ENCODE assay signal across 25 cellular contexts in the genomic region with DNA sequence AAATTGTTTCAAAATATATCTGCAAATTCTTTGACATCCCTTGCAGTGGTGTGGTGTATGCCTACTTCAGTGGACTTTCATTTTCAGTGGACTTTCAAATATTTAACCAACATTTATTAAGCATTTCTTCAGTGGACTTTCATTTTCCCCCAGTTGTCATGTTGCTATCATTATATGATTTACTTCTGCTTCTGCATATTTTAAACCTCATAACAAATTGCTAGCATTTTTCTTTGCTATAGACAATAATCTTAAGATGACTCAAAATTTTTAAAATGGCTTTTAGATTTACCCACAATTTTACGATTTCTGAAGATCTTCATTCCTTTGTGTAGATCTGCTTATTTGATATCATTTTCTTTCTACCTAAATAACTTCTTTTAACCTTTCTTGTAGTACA.
"Had no signal": no experiment of that assay in that cellular context is flagged by ENCODE, and none has a peak within 500 bp of the region (broad histone marks: within the 10 kb centered on the region; RNA-seq: fewer than 3 reads in every experiment).

No MANE protein-coding gene starts in this region.

- H3K36me3 ChIP-seq: esophagus muscularis mucosa, gastroesophageal sphincter, heart left ventricle, left lung, lower lobe of right lung had no signal

- H3K4me1 ChIP-seq: esophagus muscularis mucosa, foreskin keratinocyte, gastroesophageal sphincter, heart left ventricle, left lung, lower lobe of right lung had no signal

- H3K4me2 ChIP-seq: hepatocyte had no signal

- H3K27ac ChIP-seq: coronary artery, dorsolateral prefrontal cortex, esophagus muscularis mucosa, foreskin keratinocyte, gastroesophageal sphincter, heart left ventricle, hepatocyte, left lung, lower lobe of right lung had no signal

- H2AFZ ChIP-seq: hepatocyte had no signal

- H3K4me3 ChIP-seq: coronary artery, dorsolateral prefrontal cortex, esophagus muscularis mucosa, gastroesophageal sphincter, heart left ventricle, hepatocyte, left lung, lower lobe of right lung, mucosa of descending colon had no signal

- FAIRE-seq: colon, endothelial cell of umbilical vein, frontal cortex, kidney had no signal

- DNase-seq: dermis blood vessel endothelial cell; dorsolateral prefrontal cortex; effector CD4-positive, alpha-beta T cell; effector memory CD4-positive, alpha-beta T cell; foreskin keratinocyte; heart left ventricle; hypothalamus; immature natural killer cell; islet precursor cell; kidney; kidney glomerular epithelial cell; left colon; left lung; left ventricle myocardium superior; lower lobe of right lung; mesenchymal stem cell; mucosa of descending colon; naive B cell had no signal

- H3K79me2 ChIP-seq: hepatocyte had no signal

- H3K9me3 ChIP-seq: mucosa of descending colon had no signal

- H3K27me3 ChIP-seq: esophagus muscularis mucosa, foreskin keratinocyte, gastroesophageal sphincter, heart left ventricle, hepatocyte, left lung had no signal

- ATAC-seq: foreskin keratinocyte, gastroesophageal sphincter, heart left ventricle, left colon, left lung, left ventricle myocardium superior, lower lobe of right lung, mucosa of descending colon had no signal
